ENCODE assay signal across 6 cellular contexts in the genomic region with DNA sequence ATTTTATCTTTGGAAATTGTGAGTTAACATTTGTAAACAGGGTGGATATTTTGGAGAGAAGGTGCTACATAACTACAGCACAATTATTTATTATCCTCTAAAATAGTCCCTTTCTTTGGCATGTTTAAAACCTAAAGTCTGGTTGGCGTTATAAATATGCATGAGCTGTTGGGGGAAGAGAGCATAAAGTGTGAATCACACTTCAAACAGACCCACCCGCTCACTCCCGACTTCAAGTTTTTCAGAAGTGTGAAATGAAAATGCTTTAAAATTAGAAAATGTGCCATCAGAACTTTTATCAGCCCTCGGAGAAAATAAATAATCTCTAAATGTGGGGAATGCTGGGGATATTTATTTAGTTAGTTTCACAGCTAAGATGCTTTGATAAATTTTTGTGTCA.
"Had no signal": no experiment of that assay in that cellular context is flagged by ENCODE, and none has a peak within 500 bp of the region (broad histone marks: within the 10 kb centered on the region; RNA-seq: fewer than 3 reads in every experiment).

No MANE protein-coding gene starts in this region.

- ATAC-seq: HepG2 had no signal

- DNase-seq: GM23248, GOT3, H9, HCEC 1CT, KBM-7 had no signal
